In genomic region chr14:72182773-72183432, GRCh38 we compare ENCODE assay signal across 1 cellular context.
TF ChIP-seq lines count a peak whose summit lies in the region.

No MANE protein-coding gene starts in this region.

TF ChIP-seq in GM12878, 131 proteins besides CTCF, POLR2A, EP300 and RAD21 (continued from another document):
- TF ChIP-seq, protein P1, sequence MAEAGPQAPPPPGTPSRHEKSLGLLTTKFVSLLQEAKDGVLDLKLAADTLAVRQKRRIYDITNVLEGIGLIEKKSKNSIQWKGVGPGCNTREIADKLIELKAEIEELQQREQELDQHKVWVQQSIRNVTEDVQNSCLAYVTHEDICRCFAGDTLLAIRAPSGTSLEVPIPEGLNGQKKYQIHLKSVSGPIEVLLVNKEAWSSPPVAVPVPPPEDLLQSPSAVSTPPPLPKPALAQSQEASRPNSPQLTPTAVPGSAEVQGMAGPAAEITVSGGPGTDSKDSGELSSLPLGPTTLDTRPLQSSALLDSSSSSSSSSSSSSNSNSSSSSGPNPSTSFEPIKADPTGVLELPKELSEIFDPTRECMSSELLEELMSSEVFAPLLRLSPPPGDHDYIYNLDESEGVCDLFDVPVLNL (IDR thresholded peaks at IDR 0.05; ENCODE audit: low read depth, low read length) = no peak
- TF ChIP-seq ZBED1 (IDR thresholded peaks at IDR 0.05; ENCODE audit: borderline replicate concordance) (peak; percentile 63; the same call in 1 of the 2 replicates), DPF2 (IDR thresholded peaks at IDR 0.05) (no peak), SMAD5 (IDR thresholded peaks at IDR 0.05; ENCODE audit: low read depth) (no peak), EED (IDR thresholded peaks at IDR 0.05; ENCODE audit: low read depth) (peak; percentile 72), SMC3 (IDR thresholded peaks at IDR 0.05; ENCODE audit: borderline replicate concordance, low read length) (no peak), YBX1 (IDR thresholded peaks at IDR 0.05) (no peak), YY1 (IDR thresholded peaks at IDR 0.05; ENCODE audit: low read depth, low read length) (no peak), SPI1 (IDR thresholded peaks at IDR 0.05; ENCODE audit: borderline replicate concordance, insufficient read depth, low read depth, low read length) (no peak), IKZF1 (conservative IDR thresholded peaks at IDR 0.05) (peak; percentile 42), JUNB (IDR thresholded peaks at IDR 0.05) (peak; percentile 43), RB1 (IDR thresholded peaks at IDR 0.05; ENCODE audit: borderline replicate concordance) (no peak), MYC (IDR thresholded peaks at IDR 0.05; ENCODE audit: insufficient read depth, insufficient read length, insufficient replicate concordance, low read length, severe bottlenecking) (no peak), ZNF622 (IDR thresholded peaks at IDR 0.05) (no peak), GABPA (IDR thresholded peaks at IDR 0.05; ENCODE audit: low read depth) (no peak), NFXL1 (IDR thresholded peaks at IDR 0.05; ENCODE audit: borderline replicate concordance) (no peak), BMI1 (IDR thresholded peaks at IDR 0.05; ENCODE audit: borderline replicate concordance) (no peak), STAT3 (IDR thresholded peaks at IDR 0.05; ENCODE audit: low read depth, low read length) (no peak), POU2F2 (IDR thresholded peaks at IDR 0.05; ENCODE audit: borderline replicate concordance, low read depth, low read length) (no peak), ZNF24 (IDR thresholded peaks at IDR 0.05) (peak; percentile 85), ATF7 (IDR thresholded peaks at IDR 0.05; ENCODE audit: low read depth) (peak; percentile 71), RCOR1 (conservative IDR thresholded peaks at IDR 0.05; ENCODE audit: low read depth, low read length) (no peak), ATF2 (IDR thresholded peaks at IDR 0.05; ENCODE audit: low read length) (no peak), TCF7 (IDR thresholded peaks at IDR 0.05; ENCODE audit: borderline replicate concordance) (peak; percentile 91), IKZF2 (IDR thresholded peaks at IDR 0.05) (peak; percentile 37 to 46; a peak in 2 of 4 replicates), BACH1 (IDR thresholded peaks at IDR 0.05; ENCODE audit: borderline replicate concordance) (no peak), CHD4 (IDR thresholded peaks at IDR 0.05) (no peak), SIX5 (IDR thresholded peaks at IDR 0.05; ENCODE audit: low read depth, low read length, severe bottlenecking) (no peak), MLLT1 (IDR thresholded peaks at IDR 0.05) (no peak), NFYA (IDR thresholded peaks at IDR 0.05; ENCODE audit: borderline replicate concordance, low read depth, low read length) (no peak)
- TF ChIP-seq, protein P2, sequence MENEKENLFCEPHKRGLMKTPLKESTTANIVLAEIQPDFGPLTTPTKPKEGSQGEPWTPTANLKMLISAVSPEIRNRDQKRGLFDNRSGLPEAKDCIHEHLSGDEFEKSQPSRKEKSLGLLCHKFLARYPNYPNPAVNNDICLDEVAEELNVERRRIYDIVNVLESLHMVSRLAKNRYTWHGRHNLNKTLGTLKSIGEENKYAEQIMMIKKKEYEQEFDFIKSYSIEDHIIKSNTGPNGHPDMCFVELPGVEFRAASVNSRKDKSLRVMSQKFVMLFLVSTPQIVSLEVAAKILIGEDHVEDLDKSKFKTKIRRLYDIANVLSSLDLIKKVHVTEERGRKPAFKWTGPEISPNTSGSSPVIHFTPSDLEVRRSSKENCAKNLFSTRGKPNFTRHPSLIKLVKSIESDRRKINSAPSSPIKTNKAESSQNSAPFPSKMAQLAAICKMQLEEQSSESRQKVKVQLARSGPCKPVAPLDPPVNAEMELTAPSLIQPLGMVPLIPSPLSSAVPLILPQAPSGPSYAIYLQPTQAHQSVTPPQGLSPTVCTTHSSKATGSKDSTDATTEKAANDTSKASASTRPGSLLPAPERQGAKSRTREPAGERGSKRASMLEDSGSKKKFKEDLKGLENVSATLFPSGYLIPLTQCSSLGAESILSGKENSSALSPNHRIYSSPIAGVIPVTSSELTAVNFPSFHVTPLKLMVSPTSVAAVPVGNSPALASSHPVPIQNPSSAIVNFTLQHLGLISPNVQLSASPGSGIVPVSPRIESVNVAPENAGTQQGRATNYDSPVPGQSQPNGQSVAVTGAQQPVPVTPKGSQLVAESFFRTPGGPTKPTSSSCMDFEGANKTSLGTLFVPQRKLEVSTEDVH (IDR thresholded peaks at IDR 0.05; ENCODE audit: low read depth, partially characterized antibody) = no peak
- TF ChIP-seq, protein P3, sequence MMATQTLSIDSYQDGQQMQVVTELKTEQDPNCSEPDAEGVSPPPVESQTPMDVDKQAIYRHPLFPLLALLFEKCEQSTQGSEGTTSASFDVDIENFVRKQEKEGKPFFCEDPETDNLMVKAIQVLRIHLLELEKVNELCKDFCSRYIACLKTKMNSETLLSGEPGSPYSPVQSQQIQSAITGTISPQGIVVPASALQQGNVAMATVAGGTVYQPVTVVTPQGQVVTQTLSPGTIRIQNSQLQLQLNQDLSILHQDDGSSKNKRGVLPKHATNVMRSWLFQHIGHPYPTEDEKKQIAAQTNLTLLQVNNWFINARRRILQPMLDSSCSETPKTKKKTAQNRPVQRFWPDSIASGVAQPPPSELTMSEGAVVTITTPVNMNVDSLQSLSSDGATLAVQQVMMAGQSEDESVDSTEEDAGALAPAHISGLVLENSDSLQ (IDR thresholded peaks at IDR 0.05) = no peak
- TF ChIP-seq, protein P4, sequence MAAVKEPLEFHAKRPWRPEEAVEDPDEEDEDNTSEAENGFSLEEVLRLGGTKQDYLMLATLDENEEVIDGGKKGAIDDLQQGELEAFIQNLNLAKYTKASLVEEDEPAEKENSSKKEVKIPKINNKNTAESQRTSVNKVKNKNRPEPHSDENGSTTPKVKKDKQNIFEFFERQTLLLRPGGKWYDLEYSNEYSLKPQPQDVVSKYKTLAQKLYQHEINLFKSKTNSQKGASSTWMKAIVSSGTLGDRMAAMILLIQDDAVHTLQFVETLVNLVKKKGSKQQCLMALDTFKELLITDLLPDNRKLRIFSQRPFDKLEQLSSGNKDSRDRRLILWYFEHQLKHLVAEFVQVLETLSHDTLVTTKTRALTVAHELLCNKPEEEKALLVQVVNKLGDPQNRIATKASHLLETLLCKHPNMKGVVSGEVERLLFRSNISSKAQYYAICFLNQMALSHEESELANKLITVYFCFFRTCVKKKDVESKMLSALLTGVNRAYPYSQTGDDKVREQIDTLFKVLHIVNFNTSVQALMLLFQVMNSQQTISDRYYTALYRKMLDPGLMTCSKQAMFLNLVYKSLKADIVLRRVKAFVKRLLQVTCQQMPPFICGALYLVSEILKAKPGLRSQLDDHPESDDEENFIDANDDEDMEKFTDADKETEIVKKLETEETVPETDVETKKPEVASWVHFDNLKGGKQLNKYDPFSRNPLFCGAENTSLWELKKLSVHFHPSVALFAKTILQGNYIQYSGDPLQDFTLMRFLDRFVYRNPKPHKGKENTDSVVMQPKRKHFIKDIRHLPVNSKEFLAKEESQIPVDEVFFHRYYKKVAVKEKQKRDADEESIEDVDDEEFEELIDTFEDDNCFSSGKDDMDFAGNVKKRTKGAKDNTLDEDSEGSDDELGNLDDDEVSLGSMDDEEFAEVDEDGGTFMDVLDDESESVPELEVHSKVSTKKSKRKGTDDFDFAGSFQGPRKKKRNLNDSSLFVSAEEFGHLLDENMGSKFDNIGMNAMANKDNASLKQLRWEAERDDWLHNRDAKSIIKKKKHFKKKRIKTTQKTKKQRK (IDR thresholded peaks at IDR 0.05; ENCODE audit: low read depth, low read length) = no peak
TF ChIP-seq in GM12878: peak in this region for 17.
